8 cellular contexts compared by ENCODE assay signal in the genomic region with DNA sequence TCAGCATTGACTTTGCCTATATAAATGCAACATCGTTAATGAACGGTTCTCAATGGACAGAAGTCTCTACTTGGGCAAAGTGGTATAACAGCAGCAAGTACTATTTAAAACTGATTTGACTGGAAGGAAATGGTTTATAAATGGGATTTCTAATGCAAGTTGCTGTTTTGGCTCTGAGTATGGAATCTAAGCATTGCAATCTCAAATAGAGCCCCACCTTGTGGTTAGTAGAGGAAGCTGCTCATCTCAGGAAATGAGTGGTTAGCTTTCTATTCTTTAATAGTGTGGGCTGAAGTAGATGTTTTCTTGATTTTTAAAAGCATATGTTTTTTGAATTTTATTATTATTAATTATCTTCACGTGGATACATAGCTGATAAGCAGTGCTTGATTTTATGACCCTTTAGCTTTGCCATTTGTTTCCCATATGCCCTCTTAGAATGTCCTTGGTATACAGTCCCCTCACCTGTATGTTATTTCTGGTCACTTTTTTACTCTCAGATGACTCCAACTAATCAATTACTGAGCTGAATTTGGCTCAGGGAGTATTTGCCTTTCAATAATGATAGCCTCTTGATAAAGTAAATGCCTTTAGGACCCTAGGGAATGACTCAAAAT.
DNase-seq lines count a peak whose midpoint lies in the region; ATAC-seq and TF ChIP-seq lines count a peak whose summit lies in the region.

No MANE protein-coding gene starts in this region.

- peaks cover 3% of the 10 kb centered on the region for H3K36me3 Mint-ChIP-seq in effector memory CD8-positive, alpha-beta T cell (ENCODE audit: insufficient read depth)
- H3K36me3 Mint-ChIP-seq in natural killer cell = no peaks in the 10 kb centered on the region
- H3K36me3 Mint-ChIP-seq in activated CD4-positive, alpha-beta memory T cell treated with anti-CD3 and anti-CD28 coated beads for 36 hours = no peaks in the 10 kb centered on the region

- DNase-seq in NOMO-1 treated with DMSO at 0.1 percent for 48 hours (lab: John Stamatoyannopoulos, UW; ENCODE audit: unreplicated experiment) = peak; percentile 51
- DNase-seq in NOMO-1 treated with dmso at 0.1 percent for 144 hours (lab: John Stamatoyannopoulos, UW; ENCODE audit: unreplicated experiment) = no peak
- DNase-seq in PC-3 = peak; percentile 68
- DNase-seq in effector memory CD8-positive, alpha-beta T cell = peak; percentile 3 to 17 (median 10)
- no peak for DNase-seq in natural killer cell
- DNase-seq in activated CD4-positive, alpha-beta memory T cell treated with anti-CD3 and anti-CD28 coated beads for 36 hours = no peak

- BruUV-seq in PC-3 (replicated peaks; lab: Mats Ljungman, UMichigan) = no TSS peak

- no peaks in the 10 kb centered on the region for H3K9me3 Mint-ChIP-seq in effector memory CD8-positive, alpha-beta T cell
- no peaks in the 10 kb centered on the region for H3K9me3 Mint-ChIP-seq in natural killer cell
- H3K9me3 Mint-ChIP-seq in activated CD4-positive, alpha-beta memory T cell treated with anti-CD3 and anti-CD28 coated beads for 36 hours = peaks cover 10% of the 10 kb centered on the region

- no peaks in the 10 kb centered on the region for H3K9me3 ChIP-seq in PC-3 (ENCODE audit: low read length)

- H3K4me2 ChIP-seq in PC-3 (ENCODE audit: low read length) = no peak overlapping the region

- no peak overlapping the region for H3K27ac ChIP-seq in PC-3 (ENCODE audit: low read length)

- no peak overlapping the region for H3K4me3 ChIP-seq in PC-3 (ENCODE audit: low read length)

- peaks cover 32% of the 10 kb centered on the region for H3K4me1 ChIP-seq in PC-3 (ENCODE audit: insufficient read depth, low read length)

- H3K79me2 ChIP-seq in PC-3 (ENCODE audit: low read length) = no peaks in the 10 kb centered on the region

- H4K20me1 ChIP-seq in PC-3 (ENCODE audit: low read length) = no peaks in the 10 kb centered on the region

- no peaks in the 10 kb centered on the region for H3K9me2 ChIP-seq in PC-3 (replicated peaks; ENCODE audit: low read length)

- H3K4me3 Mint-ChIP-seq in effector memory CD8-positive, alpha-beta T cell = no peak overlapping the region
- H3K4me3 Mint-ChIP-seq in natural killer cell = no peak overlapping the region
- H3K4me3 Mint-ChIP-seq in activated CD4-positive, alpha-beta memory T cell treated with anti-CD3 and anti-CD28 coated beads for 36 hours = no peak overlapping the region

- CTCF ChIA-PET in PC-3 (lab: Charles Lee) = no interaction called here
- CTCF ChIA-PET in activated CD4-positive, alpha-beta memory T cell treated with anti-CD3 and anti-CD28 coated beads for 36 hours (lab: Charles Lee) = interaction anchor here (0.6 to 5.5 kb wide), 22 partner anchors 8 to 217 kb away, joined by 3 to 169 read pairs (median 3); partner anchors contain the start of genes NGLY1 and OXSM

- H3K27me3 Mint-ChIP-seq in effector memory CD8-positive, alpha-beta T cell = no peaks in the 10 kb centered on the region
- H3K27me3 Mint-ChIP-seq in natural killer cell (ENCODE audit: low read depth in 2 of 2) = no peaks in the 10 kb centered on the region
- no peaks in the 10 kb centered on the region for H3K27me3 Mint-ChIP-seq in activated CD4-positive, alpha-beta memory T cell treated with anti-CD3 and anti-CD28 coated beads for 36 hours

- H3K4me1 Mint-ChIP-seq in effector memory CD8-positive, alpha-beta T cell (ENCODE audit: low read depth in 2 of 2) = no peaks in the 10 kb centered on the region
- H3K4me1 Mint-ChIP-seq in natural killer cell = peaks cover 0 to 4% of the 10 kb centered on the region in 2 donors
- H3K4me1 Mint-ChIP-seq in activated CD4-positive, alpha-beta memory T cell treated with anti-CD3 and anti-CD28 coated beads for 36 hours (ENCODE audit: low read depth) = no peaks in the 10 kb centered on the region

- POLR2A ChIA-PET in PC-3 (lab: Charles Lee; ENCODE audit: unreplicated experiment) = no interaction called here
- POLR2A ChIA-PET in activated CD4-positive, alpha-beta memory T cell treated with anti-CD3 and anti-CD28 coated beads for 36 hours (lab: Charles Lee) = interaction anchor here (1.0 kb wide), 1 partner anchor 208 kb away, joined by 3 read pairs; no protein-coding TSS in a partner anchor

- no peak overlapping the region for H2AFZ ChIP-seq in PC-3 (ENCODE audit: low read length)

- no peaks in the 10 kb centered on the region for H3K36me3 ChIP-seq in PC-3 (ENCODE audit: low read depth, low read length)

- TF ChIP-seq CTCF in PC-3 (conservative IDR thresholded peaks at IDR 0.05; ENCODE audit: low read depth, low read length) (peak; percentile 87), natural killer cell (IDR thresholded peaks at IDR 0.05) (peak; percentile 87)

- intact Hi-C loops in PC-3 (cut with micrococcal nuclease) (loop anchor here (1.0 kb wide), 2 partner anchors 14 to 209 kb away; no protein-coding TSS in a partner anchor), natural killer cell (cut with micrococcal nuclease) (loop anchor here (1.0 to 5.0 kb wide), 2 partner anchors 75 to 209 kb away; partner anchors contain the start of gene NGLY1)
- intact Hi-C loops in activated CD4-positive, alpha-beta memory T cell treated with anti-CD3 and anti-CD28 coated beads for 36 hours (cut with micrococcal nuclease) = loop anchor here (1.0 to 5.0 kb wide), 4 partner anchors 66 to 209 kb away; partner anchors contain the start of genes NGLY1, OXSM and TOP2B

- no peak overlapping the region for H3K27ac Mint-ChIP-seq in effector memory CD8-positive, alpha-beta T cell
- no peak overlapping the region for H3K27ac Mint-ChIP-seq in natural killer cell
- no peak overlapping the region for H3K27ac Mint-ChIP-seq in activated CD4-positive, alpha-beta memory T cell treated with anti-CD3 and anti-CD28 coated beads for 36 hours

- peaks cover 11% of the 10 kb centered on the region for H3F3A ChIP-seq in PC-3 (ENCODE audit: low read length, unreplicated experiment)

- peak; percentile 61 for ATAC-seq in GM19468 (IDR thresholded peaks at IDR 0.05; ENCODE audit: extremely low read depth, unreplicated experiment)
- ATAC-seq in HG03457 (IDR thresholded peaks at IDR 0.05; ENCODE audit: unreplicated experiment) = peak; percentile 95
- no peak for ATAC-seq in PC-3
- ATAC-seq in effector memory CD8-positive, alpha-beta T cell (replicated peaks) = peak; percentile 82
- ATAC-seq in natural killer cell = peak; percentile 71 to 90 (median 86)

- no peak overlapping the region for H3K9ac ChIP-seq in PC-3 (ENCODE audit: low read length)

- no peaks in the 10 kb centered on the region for H3K27me3 ChIP-seq in PC-3 (ENCODE audit: low read length)

Comparison
In these comparisons a context has a peak if more than half of its experiments do, and no peak if none do; other contexts are left out.
1. DNase-seq: peak in NOMO-1 treated with DMSO at 0.1 percent for 48 hours (single experiment), PC-3 (single experiment) and effector memory CD8-positive, alpha-beta T cell (3 of 3); none in NOMO-1 treated with dmso at 0.1 percent for 144 hours (single experiment), natural killer cell (single experiment) and activated CD4-positive, alpha-beta memory T cell treated with anti-CD3 and anti-CD28 coated beads for 36 hours (single experiment).